ENCODE assay signal across 10 cellular contexts in the genomic region with DNA sequence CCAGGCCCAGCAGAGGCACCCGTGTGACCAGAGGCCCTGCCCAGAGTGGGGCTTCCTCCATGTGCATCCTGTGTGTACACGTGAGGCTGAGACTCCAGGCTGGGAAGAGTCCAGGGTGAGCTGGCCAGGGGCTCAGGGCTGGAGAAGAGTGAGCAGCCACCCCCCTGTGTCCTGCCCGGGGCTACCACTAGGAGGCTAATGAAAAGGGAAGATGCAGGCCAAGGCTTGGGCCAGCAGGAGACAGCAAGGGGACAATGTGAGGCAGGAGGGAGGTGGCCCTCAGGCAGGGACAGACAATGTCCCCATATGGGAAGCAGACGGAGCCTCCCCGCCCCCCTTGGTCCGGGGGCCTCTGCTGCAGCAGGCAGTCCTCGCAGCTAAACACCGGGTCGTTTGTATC.
DNase-seq lines count a peak whose midpoint lies in the region; ATAC-seq and TF ChIP-seq lines count a peak whose summit lies in the region.
"Had no signal": no experiment of that assay in that cellular context is flagged by ENCODE, and none has a peak within 500 bp of the region (broad histone marks: within the 10 kb centered on the region; RNA-seq: fewer than 3 reads in every experiment).

No MANE protein-coding gene starts in this region.

- no peak for DNase-seq in activated naive CD4-positive, alpha-beta T cell treated with anti-CD3 and anti-CD28 coated beads, Interleukin-2, amount 50 U/mL, for 72 hours (ENCODE audit: low spot score in 2 of 2)
- no peak for DNase-seq in activated naive CD4-positive, alpha-beta T cell (lab: John Stamatoyannopoulos, UW)
- DNase-seq in NCI-H524 (lab: John Stamatoyannopoulos, UW): peak; percentile 21 to 51
- DNase-seq in epithelial cell of esophagus (ENCODE audit: low read depth): no peak
- no peak for DNase-seq in stimulated activated naive CD8-positive, alpha-beta T cell treated with anti-CD3 and anti-CD28 coated beads, Interleukin-15, amount 100 ng/mL, for 72 hours
- no peak for DNase-seq in activated CD4-positive, CD25-positive, alpha-beta regulatory T cell (lab: John Stamatoyannopoulos, UW)
- DNase-seq in AG08395 (ENCODE audit: low spot score): no peak
- DNase-seq: effector CD8-positive, alpha-beta T cell; tibial artery had no signal

- no peak overlapping the region for H3K27ac Mint-ChIP-seq in activated naive CD4-positive, alpha-beta T cell treated with anti-CD3 and anti-CD28 coated beads, Interleukin-2, amount 50 U/mL, for 72 hours
- no peak overlapping the region for H3K27ac Mint-ChIP-seq in stimulated activated naive CD8-positive, alpha-beta T cell treated with anti-CD3 and anti-CD28 coated beads, Interleukin-15, amount 100 ng/mL, for 72 hours

- peak; percentile 35 for TF ChIP-seq CTCF in epithelial cell of esophagus (IDR thresholded peaks at IDR 0.05; ENCODE audit: insufficient read depth, low read depth, low read length, missing control alignments)

- H3K4me3 ChIP-seq in epithelial cell of esophagus (ENCODE audit: low read length): no peak overlapping the region
- H3K4me3 ChIP-seq: tibial artery had no signal

- H3K9me3 Mint-ChIP-seq in activated naive CD4-positive, alpha-beta T cell treated with anti-CD3 and anti-CD28 coated beads, Interleukin-2, amount 50 U/mL, for 72 hours: no peaks in the 10 kb centered on the region
- H3K9me3 Mint-ChIP-seq in stimulated activated naive CD8-positive, alpha-beta T cell treated with anti-CD3 and anti-CD28 coated beads, Interleukin-15, amount 100 ng/mL, for 72 hours: peaks cover 0 to 6% of the 10 kb centered on the region in 2 donors

- no peak overlapping the region for H3K4me3 Mint-ChIP-seq in stimulated activated naive CD8-positive, alpha-beta T cell treated with anti-CD3 and anti-CD28 coated beads, Interleukin-15, amount 100 ng/mL, for 72 hours

- H3K27me3 Mint-ChIP-seq in stimulated activated naive CD8-positive, alpha-beta T cell treated with anti-CD3 and anti-CD28 coated beads, Interleukin-15, amount 100 ng/mL, for 72 hours: peaks cover 79% of the 10 kb centered on the region

- peaks cover 10% of the 10 kb centered on the region for H3K4me1 Mint-ChIP-seq in stimulated activated naive CD8-positive, alpha-beta T cell treated with anti-CD3 and anti-CD28 coated beads, Interleukin-15, amount 100 ng/mL, for 72 hours

- no peaks in the 10 kb centered on the region for H3K36me3 Mint-ChIP-seq in activated naive CD4-positive, alpha-beta T cell treated with anti-CD3 and anti-CD28 coated beads, Interleukin-2, amount 50 U/mL, for 72 hours

- peak; percentile 9 to 72 for ATAC-seq in activated naive CD4-positive, alpha-beta T cell treated with anti-CD3 and anti-CD28 coated beads, Interleukin-2, amount 50 U/mL, for 72 hours
- ATAC-seq in stimulated activated naive CD8-positive, alpha-beta T cell treated with anti-CD3 and anti-CD28 coated beads, Interleukin-15, amount 100 ng/mL, for 72 hours: peak; percentile 49
- no peak for ATAC-seq in HG03039 (IDR thresholded peaks at IDR 0.05; ENCODE audit: unreplicated experiment)

Comparison
In these comparisons a context has a peak if more than half of its experiments do, and no peak if none do; other contexts are left out.
1. DNase-seq: peak in NCI-H524 (2 of 2); none in activated naive CD4-positive, alpha-beta T cell treated with anti-CD3 and anti-CD28 coated beads, Interleukin-2, amount 50 U/mL, for 72 hours (0 of 2), activated naive CD4-positive, alpha-beta T cell (0 of 4), epithelial cell of esophagus (single experiment), stimulated activated naive CD8-positive, alpha-beta T cell treated with anti-CD3 and anti-CD28 coated beads, Interleukin-15, amount 100 ng/mL, for 72 hours (0 of 2), activated CD4-positive, CD25-positive, alpha-beta regulatory T cell (0 of 4) and AG08395 (single experiment).